Comparison of ENCODE assay signal across 9 cellular contexts in genomic region chr4:75939890-75940691, GRCh38. TPM values are rescaled to one million over a fixed set of nuclear protein-coding genes. Genes with fewer than 3 reads are reported as not detected.
A peak's percentile ranks its signal among the peaks of the same experiment; 100 is the strongest.
DNase-seq lines count a peak whose midpoint lies in the region; ATAC-seq and TF ChIP-seq lines count a peak whose summit lies in the region.
"Had no signal": no experiment of that assay in that cellular context is flagged by ENCODE, and none has a peak within 500 bp of the region (broad histone marks: within the 10 kb centered on the region; RNA-seq: fewer than 3 reads in every experiment).

No MANE protein-coding gene starts in this region.

- DNase-seq in AG09309 (ENCODE audit: low read depth) = no peak
- DNase-seq in activated T-cell treated with anti-CD3 and anti-CD28 coated beads, Interleukin-2, amount 50 U/mL, for 48 hours = peak; percentile 84 to 85
- DNase-seq in esophagus squamous epithelium (lab: John Stamatoyannopoulos, UW) = peak; percentile 51
- DNase-seq in naive B cell = peak; percentile 49

- 0% methylated on average over 39 of the region's 67 CpGs; no CpG with 5 or more reads in 1 of the 2 donors for WGBS in esophagus squamous epithelium, 2 donors

- H3K27ac ChIP-seq in OCI-LY3 (ENCODE audit: low read length) = peak overlapping the region; percentile 77
- peak overlapping the region; percentile 82 to 89 (median 86) for H3K27ac ChIP-seq in esophagus squamous epithelium

- H2AFZ ChIP-seq in OCI-LY3 (ENCODE audit: low read depth, low read length) = peak overlapping the region; percentile 88

- intact Hi-C loops in esophagus squamous epithelium (cut with DNase I) = no loop called here

- H3K4me3 Mint-ChIP-seq in naive B cell = peak overlapping the region; percentile 94 to 100 (median 99)
- peak overlapping the region; percentile 94 for H3K4me3 Mint-ChIP-seq in stimulated activated memory B cell treated with anti-CD40 and anti-IgM and Interleukin-4, amounts not matched to agents 10 μg/mL and 1 μg/mL and 100 μg/mL, for 72 hours

- peaks cover 33% of the 10 kb centered on the region for H3K4me1 ChIP-seq in OCI-LY3 (ENCODE audit: low read length)
- H3K4me1 ChIP-seq in esophagus squamous epithelium = peaks cover 5 to 16% (median 10%) of the 10 kb centered on the region in 3 donors

- no peaks in the 10 kb centered on the region for H3K36me3 Mint-ChIP-seq in naive B cell
- peaks cover 5% of the 10 kb centered on the region for H3K36me3 Mint-ChIP-seq in stimulated activated memory B cell treated with anti-CD40 and anti-IgM and Interleukin-4, amounts not matched to agents 10 μg/mL and 1 μg/mL and 100 μg/mL, for 72 hours

- H4K20me1 ChIP-seq in OCI-LY3 (ENCODE audit: insufficient read depth, low read length) = no peaks in the 10 kb centered on the region

- no peaks in the 10 kb centered on the region for H3K27me3 Mint-ChIP-seq in naive B cell
- H3K27me3 Mint-ChIP-seq in stimulated activated memory B cell treated with anti-CD40 and anti-IgM and Interleukin-4, amounts not matched to agents 10 μg/mL and 1 μg/mL and 100 μg/mL, for 72 hours = no peaks in the 10 kb centered on the region

- peak overlapping the region; percentile 95 for H3K9ac ChIP-seq in OCI-LY3 (ENCODE audit: low read length)

- H3K4me1 Mint-ChIP-seq in naive B cell = peaks cover 0 to 20% (median 19%) of the 10 kb centered on the region in 3 donors
- H3K4me1 Mint-ChIP-seq in stimulated activated memory B cell treated with anti-CD40 and anti-IgM and Interleukin-4, amounts not matched to agents 10 μg/mL and 1 μg/mL and 100 μg/mL, for 72 hours = peaks cover 30% of the 10 kb centered on the region

- H3K4me3 ChIP-seq in AG09309 (ENCODE audit: control insufficient read depth, low read depth, low read length) (peak overlapping the region; percentile 81), OCI-LY3 (ENCODE audit: low read length) (peak overlapping the region; percentile 95), esophagus squamous epithelium (peak overlapping the region; percentile 73 to 88 (median 82))

- H3K9me3 ChIP-seq in OCI-LY3 (ENCODE audit: insufficient read depth, low read length) (no peaks in the 10 kb centered on the region), esophagus squamous epithelium (no peaks in the 10 kb centered on the region)

- ATAC-seq in HG03064 (IDR thresholded peaks at IDR 0.05; ENCODE audit: low read depth, unreplicated experiment) (peak; percentile 50), naive B cell (ENCODE audit: low read depth in 2 of 2) (peak; percentile 56 to 57)
- peak; percentile 89 for ATAC-seq in stimulated activated memory B cell treated with anti-CD40 and anti-IgM and Interleukin-4, amounts not matched to agents 10 μg/mL and 1 μg/mL and 100 μg/mL, for 72 hours

- H3K27me3 ChIP-seq in OCI-LY3 (ENCODE audit: low read depth, low read length) (no peaks in the 10 kb centered on the region), esophagus squamous epithelium (no peaks in the 10 kb centered on the region)

- H3K4me2 ChIP-seq in OCI-LY3 (ENCODE audit: low read length) = peak overlapping the region; percentile 92

- TF ChIP-seq CTCF in AG09309 (IDR thresholded peaks at IDR 0.05; ENCODE audit: control insufficient read depth, insufficient read depth, low read depth, low read length, missing control alignments) (no peak), OCI-LY3 (IDR thresholded peaks at IDR 0.05; ENCODE audit: low read depth, low read length) (no peak), esophagus squamous epithelium (IDR thresholded peaks at IDR 0.05) (peak in 1 of 6 experiments; percentile 3)

- peaks cover 21% of the 10 kb centered on the region for H3K79me2 ChIP-seq in OCI-LY3 (ENCODE audit: low read length)

- H3K36me3 ChIP-seq in OCI-LY3 (replicated peaks; ENCODE audit: low read depth, low read length) (peaks cover 38% of the 10 kb centered on the region), esophagus squamous epithelium (peaks cover 0 to 41% (median 7%) of the 10 kb centered on the region in 3 donors)

- TF ChIP-seq POLR2A in GM18526 (IDR thresholded peaks at IDR 0.05; ENCODE audit: extremely low read depth, insufficient read length) (peak; percentile 46), esophagus squamous epithelium (IDR thresholded peaks at IDR 0.05) (peak in 1 of 4 donors; percentile 48)

- H3K9me3 Mint-ChIP-seq in naive B cell = no peaks in the 10 kb centered on the region
- H3K9me3 Mint-ChIP-seq in stimulated activated memory B cell treated with anti-CD40 and anti-IgM and Interleukin-4, amounts not matched to agents 10 μg/mL and 1 μg/mL and 100 μg/mL, for 72 hours = no peaks in the 10 kb centered on the region

- H3K27ac Mint-ChIP-seq in naive B cell = peak overlapping the region; percentile 78 to 97 (median 95)
- H3K27ac Mint-ChIP-seq in stimulated activated memory B cell treated with anti-CD40 and anti-IgM and Interleukin-4, amounts not matched to agents 10 μg/mL and 1 μg/mL and 100 μg/mL, for 72 hours = peak overlapping the region; percentile 99

RNA-seq across cellular contexts. Expression of gene NAAA, which starts 0.7 kb away (rescaled TPM):
- total RNA-seq in esophagus squamous epithelium = 100 to 1,000 TPM in 2 of 4 donors, 10 to 100 TPM in 2; 53.6 to 152 (median 86.2) TPM
- polyA plus RNA-seq in naive B cell (ENCODE audit: low read depth in 6 of 6) = 10 to 100 TPM; 32.6 to 53.0 (median 42.9) TPM

RNA-seq across cellular contexts. Expression of gene PPEF2, which starts 37.8 kb away (rescaled TPM):
- under 1 TPM in 1 of 4 donors, not detected in 3; 0.04 TPM for total RNA-seq in esophagus squamous epithelium
- polyA plus RNA-seq in naive B cell (ENCODE audit: low read depth in 6 of 6) = not detected
- polyA plus RNA-seq: adipose tissue had no signal

RNA-seq across cellular contexts. Expression of gene SDAD1, which starts 50.7 kb away (rescaled TPM):
- total RNA-seq in esophagus squamous epithelium = 10 to 100 TPM; 15.0 to 36.2 (median 26.2) TPM
- 10 to 100 TPM; 52.5 to 99.8 (median 91.5) TPM for polyA plus RNA-seq in naive B cell (ENCODE audit: low read depth in 6 of 6)
